Comparison of ENCODE assay signal across 24 cellular contexts in genomic region chr20:39939241-39939865, GRCh38.
"Had no signal": no experiment of that assay in that cellular context is flagged by ENCODE, and none has a peak within 500 bp of the region (broad histone marks: within the 10 kb centered on the region; RNA-seq: fewer than 3 reads in every experiment).

No MANE protein-coding gene starts in this region.

- H3K27me3 ChIP-seq: esophagus muscularis mucosa, gastrocnemius medialis, pancreas, right atrium auricular region, stomach, suprapubic skin, tibial nerve had no signal

- H3K4me3 ChIP-seq: coronary artery, esophagus muscularis mucosa, gastrocnemius medialis, pancreas, psoas muscle, right atrium auricular region, stomach, suprapubic skin, tibial nerve had no signal

- H3K36me3 ChIP-seq: esophagus muscularis mucosa, gastrocnemius medialis, pancreas, right atrium auricular region, stomach, suprapubic skin, tibial nerve had no signal

- H3K9me3 ChIP-seq: esophagus muscularis mucosa, gastrocnemius medialis, pancreas, psoas muscle, right atrium auricular region, stomach, suprapubic skin, tibial nerve had no signal

- DNase-seq: activated CD4-positive, alpha-beta memory T cell treated with anti-CD3 and anti-CD28 coated beads, Interleukin-2, amount 10 ng/mL, durations not matched to agents 7 days and 5 days; activated CD4-positive, alpha-beta T cell treated with anti-CD3 and anti-CD28 coated beads for 4 hours; activated CD4-positive, CD25-positive, alpha-beta regulatory T cell; activated CD8-positive, alpha-beta memory T cell treated with anti-CD3 and anti-CD28 coated beads, Interleukin-2, amount 10 ng/mL, durations not matched to agents 7 days and 5 days; activated gamma-delta T cell; activated naive CD4-positive, alpha-beta T cell treated with anti-CD3 and anti-CD28 coated beads, Interleukin-2, amount 50 U/mL, for 16 hours; activated naive CD8-positive, alpha-beta T cell treated with anti-CD3 and anti-CD28 coated beads, Interleukin-2, amount 50 U/mL, for 24 hours; aorta; gastrocnemius medialis; hippocampal formation; left ventricle myocardium superior; mammary epithelial cell; midbrain; natural killer cell; pancreas; psoas muscle; stimulated activated CD4-positive, alpha-beta T cell treated with anti-CD3 and anti-CD28 coated beads, Interleukin-15, amount 100 ng/mL, for 24 hours; stomach; T-helper 17 cell had no signal
